14 cellular contexts compared by ENCODE assay signal in genomic region chr10:114397651-114398145, GRCh38. TPM values are rescaled to one million over a fixed set of nuclear protein-coding genes. Genes with fewer than 3 reads are reported as not detected.
A peak's percentile ranks its signal among the peaks of the same experiment; 100 is the strongest.
DNase-seq lines count a peak whose midpoint lies in the region; ATAC-seq and TF ChIP-seq lines count a peak whose summit lies in the region.
"Had no signal": no experiment of that assay in that cellular context is flagged by ENCODE, and none has a peak within 500 bp of the region (broad histone marks: within the 10 kb centered on the region; RNA-seq: fewer than 3 reads in every experiment).

No MANE protein-coding gene starts in this region.

- peaks cover 45% of the 10 kb centered on the region for H3K4me1 Mint-ChIP-seq in stimulated activated naive CD8-positive, alpha-beta T cell treated with anti-CD3 and anti-CD28 coated beads, Interleukin-15, amount 100 ng/mL, for 72 hours

- H3K27me3 Mint-ChIP-seq in stimulated activated naive CD8-positive, alpha-beta T cell treated with anti-CD3 and anti-CD28 coated beads, Interleukin-15, amount 100 ng/mL, for 72 hours, result peaks cover 95% of the 10 kb centered on the region

- no peaks in the 10 kb centered on the region for H3K36me3 ChIP-seq in osteoblast (ENCODE audit: insufficient read depth, low read length)

- no peaks in the 10 kb centered on the region for H4K20me1 ChIP-seq in osteoblast (ENCODE audit: insufficient read depth, low read length)

- no peak overlapping the region for H3K27ac ChIP-seq in foreskin keratinocyte
- H3K27ac ChIP-seq in osteoblast (ENCODE audit: low read depth, low read length), result no peak overlapping the region

- ATAC-seq in stimulated activated naive CD8-positive, alpha-beta T cell treated with anti-CD3 and anti-CD28 coated beads, Interleukin-15, amount 100 ng/mL, for 72 hours, result peak; percentile 38
- no peak for ATAC-seq in stimulated activated naive CD8-positive, alpha-beta T cell treated with anti-CD3 and anti-CD28 coated beads, Interleukin-15, Interleukin-2, amounts not matched to agents 100 U/mL and 50 U/mL, for 24 hours
- ATAC-seq in foreskin keratinocyte, result no peak
- ATAC-seq: activated naive CD4-positive, alpha-beta T cell treated with anti-CD3 and anti-CD28 coated beads, Interleukin-2, amount 50 U/mL, for 72 hours had no signal

- peak overlapping the region in 1 of 2 donors; percentile 29 for H3K4me3 Mint-ChIP-seq in stimulated activated naive CD8-positive, alpha-beta T cell treated with anti-CD3 and anti-CD28 coated beads, Interleukin-15, amount 100 ng/mL, for 72 hours

- intact Hi-C loops in posterior cingulate gyrus (cut with DNase I), result no loop called here

- H3K4me3 ChIP-seq in osteoblast (ENCODE audit: insufficient read depth, low read length), result peak overlapping the region; percentile 35

- no peaks in the 10 kb centered on the region for H3K79me2 ChIP-seq in osteoblast (ENCODE audit: insufficient read depth, low read length)

- peak overlapping the region; percentile 21 for H2AFZ ChIP-seq in osteoblast (ENCODE audit: low read length)

- H3K9me3 Mint-ChIP-seq in stimulated activated naive CD8-positive, alpha-beta T cell treated with anti-CD3 and anti-CD28 coated beads, Interleukin-15, amount 100 ng/mL, for 72 hours, result no peaks in the 10 kb centered on the region
- H3K9me3 Mint-ChIP-seq: activated naive CD4-positive, alpha-beta T cell treated with anti-CD3 and anti-CD28 coated beads, Interleukin-2, amount 50 U/mL, for 72 hours had no signal

- peak overlapping the region; percentile 38 for H3K4me2 ChIP-seq in osteoblast (ENCODE audit: insufficient read depth, low read length)
- H3K4me2 ChIP-seq: SK-N-SH had no signal

- H3K9me3 ChIP-seq in osteoblast (ENCODE audit: low read depth, low read length), result no peaks in the 10 kb centered on the region
- H3K9me3 ChIP-seq: SK-N-SH had no signal

- H3K27me3 ChIP-seq in foreskin keratinocyte, result no peaks in the 10 kb centered on the region
- peaks cover 22% of the 10 kb centered on the region for H3K27me3 ChIP-seq in osteoblast (ENCODE audit: insufficient read depth, low read length)

- peak; percentile 23 for TF ChIP-seq CTCF in foreskin keratinocyte (conservative IDR thresholded peaks at IDR 0.05)
- TF ChIP-seq CTCF in osteoblast (IDR thresholded peaks at IDR 0.05; ENCODE audit: extremely low read depth, low read depth, low read length), result no peak

- H3K4me1 ChIP-seq in foreskin keratinocyte, result peaks cover 39% of the 10 kb centered on the region
- H3K4me1 ChIP-seq in osteoblast (ENCODE audit: insufficient read depth, low read length), result no peaks in the 10 kb centered on the region

- no peak for DNase-seq in stimulated activated naive CD8-positive, alpha-beta T cell treated with anti-CD3 and anti-CD28 coated beads, Interleukin-15, amount 100 ng/mL, for 72 hours
- no peak for DNase-seq in stimulated activated naive CD8-positive, alpha-beta T cell treated with anti-CD3 and anti-CD28 coated beads, Interleukin-15, Interleukin-2, amounts not matched to agents 100 U/mL and 50 U/mL, for 24 hours
- DNase-seq in foreskin keratinocyte, result no peak
- DNase-seq in osteoblast (ENCODE audit: insufficient read length, low spot score, missing footprints), result no peak
- DNase-seq in posterior cingulate gyrus, result no peak
- DNase-seq in stimulated activated CD8-positive, alpha-beta memory T cell treated with anti-CD3 and anti-CD28 coated beads, Interleukin-4, amount 100 ng/mL, for 48 hours, result no peak
- no peak for DNase-seq in anterior cingulate cortex (lab: John Stamatoyannopoulos, UW)
- no peak for DNase-seq in NCI-H1105 treated with DMSO at 0.1 percent for 48 hours (lab: John Stamatoyannopoulos, UW)
- DNase-seq: ACHN; activated CD4-positive, alpha-beta T cell treated with anti-CD3 and anti-CD28 coated beads, Interleukin-2, amount 50 U/mL, for 4 hours; MV-4-11; NCI-H524; SK-N-SH had no signal

- no peak overlapping the region for H3K27ac Mint-ChIP-seq in stimulated activated naive CD8-positive, alpha-beta T cell treated with anti-CD3 and anti-CD28 coated beads, Interleukin-15, amount 100 ng/mL, for 72 hours
- H3K27ac Mint-ChIP-seq: activated naive CD4-positive, alpha-beta T cell treated with anti-CD3 and anti-CD28 coated beads, Interleukin-2, amount 50 U/mL, for 72 hours had no signal

RNA-seq across cellular contexts. Expression of gene AFAP1L2, which starts 6.6 kb away (rescaled TPM):
- total RNA-seq in foreskin keratinocyte (53.8 and 58.4 TPM in 2 replicates), osteoblast (0.36 TPM in 1 of 2 replicates, not detected in the other)
- 24.2 and 24.6 TPM in 2 replicates for polyA plus RNA-seq in foreskin keratinocyte

Comparison
In these comparisons a context has a peak if more than half of its experiments do, and no peak if none do; other contexts are left out.
1. RNA of gene AFAP1L2, which starts 6.6 kb away (total RNA-seq): 53.8 to 58.4 TPM in foreskin keratinocyte; 0.36 TPM in osteoblast; every median in the first group is over 10 times any median in the second.